Comparison of ENCODE assay signal across 14 cellular contexts in the genomic region with DNA sequence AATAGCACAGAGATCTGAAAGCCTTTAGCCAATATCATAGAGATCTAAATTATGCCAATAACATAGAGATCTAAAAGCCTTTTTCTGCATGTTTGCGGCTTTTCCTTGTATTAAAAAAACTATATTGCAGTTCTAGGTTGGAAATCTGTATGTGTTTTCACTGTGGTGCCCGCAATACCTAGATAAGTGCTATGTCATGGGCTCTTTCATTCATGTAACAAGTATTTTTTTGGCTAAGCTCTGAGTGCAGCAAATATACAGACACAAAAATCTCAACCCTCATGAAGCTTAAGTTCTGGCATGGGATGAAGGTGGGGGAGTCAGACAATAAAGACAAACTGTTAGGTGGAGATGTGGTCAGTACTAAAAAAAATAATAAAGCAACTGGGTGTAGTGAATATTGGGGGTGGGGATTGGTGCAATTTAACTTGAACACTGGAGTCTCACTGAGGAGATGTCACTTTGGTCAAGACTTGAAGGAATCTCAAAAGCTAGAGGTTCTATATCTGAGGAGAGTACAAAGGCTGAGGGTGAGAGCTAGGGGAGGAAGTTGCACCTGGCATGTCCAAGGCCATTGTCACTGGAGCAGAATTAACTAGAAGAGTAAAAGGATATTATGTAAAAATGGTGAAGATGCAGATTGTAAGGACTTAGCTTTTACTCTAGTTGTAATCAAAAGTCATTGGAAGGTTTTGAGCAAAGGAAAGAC. TPM values are rescaled to one million over a fixed set of nuclear protein-coding genes. Genes with fewer than 3 reads are reported as not detected.
DNase-seq lines count a peak whose midpoint lies in the region; ATAC-seq, FAIRE-seq and TF ChIP-seq lines count a peak whose summit lies in the region.
"Had no signal": no experiment of that assay in that cellular context is flagged by ENCODE, and none has a peak within 500 bp of the region (broad histone marks: within the 10 kb centered on the region; RNA-seq: fewer than 3 reads in every experiment).

No MANE protein-coding gene starts in this region.

- H3K27me3 ChIP-seq in right cardiac atrium (ENCODE audit: control insufficient read depth, insufficient read depth) (no peaks in the 10 kb centered on the region), SK-N-SH (ENCODE audit: insufficient read depth) (no peaks in the 10 kb centered on the region), iPS-15b (ENCODE audit: control insufficient read depth, insufficient read depth, low read length) (no peaks in the 10 kb centered on the region)
- H3K27me3 ChIP-seq: gastroesophageal sphincter had no signal

- POLR2A ChIA-PET in SK-N-SH (lab: Yijun Ruan, JAX): interaction anchor here (0.6 to 1.1 kb wide), 2 partner anchors 14 to 122 kb away, joined by 3 read pairs; no protein-coding TSS in a partner anchor

- no peaks in the 10 kb centered on the region for H3F3A ChIP-seq in SK-N-SH (replicated peaks; ENCODE audit: insufficient read depth)

- no peak overlapping the region for H3K27ac Mint-ChIP-seq in mesothelial cell of epicardium
- H3K27ac Mint-ChIP-seq in glutamatergic neuron (ENCODE audit: unreplicated experiment): no peak overlapping the region
- H3K27ac Mint-ChIP-seq: progenitor cell of endocrine pancreas; T-helper 2 cell treated with Interferon-gamma antibody and Interleukin-4, amounts not matched to agents 5 μg/mL and 100 μg/mL, for 36 hours had no signal

- H3K36me3 ChIP-seq in SK-N-SH (replicated peaks in 1 of 2; ENCODE audit: control insufficient read depth in 1 of 2, insufficient read depth in 2 of 2, low read length in 1 of 2): peaks cover 8% of the 10 kb centered on the region in 2 experiments
- no peaks in the 10 kb centered on the region for H3K36me3 ChIP-seq in iPS-15b (ENCODE audit: control insufficient read depth, insufficient read depth, low read length)
- H3K36me3 ChIP-seq: gastroesophageal sphincter had no signal

- H3K4me3 Mint-ChIP-seq in mesothelial cell of epicardium (no peak overlapping the region), glutamatergic neuron (ENCODE audit: unreplicated experiment) (no peak overlapping the region)
- H3K4me3 Mint-ChIP-seq: T-helper 2 cell treated with Interferon-gamma antibody and Interleukin-4, amounts not matched to agents 5 μg/mL and 100 μg/mL, for 36 hours had no signal

- TF ChIP-seq CTCF in SK-N-SH (IDR thresholded peaks at IDR 0.05) (no peak), mesothelial cell of epicardium (IDR thresholded peaks at IDR 0.05; ENCODE audit: unreplicated experiment) (no peak), glutamatergic neuron (IDR thresholded peaks at IDR 0.05; ENCODE audit: partially characterized antibody, unreplicated experiment) (no peak)

- no peaks in the 10 kb centered on the region for H3K9me3 ChIP-seq in right cardiac atrium (ENCODE audit: control insufficient read depth, low read length)
- H3K9me3 ChIP-seq in SK-N-SH: no peaks in the 10 kb centered on the region
- H3K9me3 ChIP-seq in iPS-15b (ENCODE audit: control insufficient read depth, insufficient read depth, low read length): no peaks in the 10 kb centered on the region
- H3K9me3 ChIP-seq: gastroesophageal sphincter had no signal

- peaks cover 59% of the 10 kb centered on the region for H3K79me2 ChIP-seq in SK-N-SH (ENCODE audit: insufficient read depth)

- 11% methylated on average over 2 of the region's 2 CpGs for WGBS in right cardiac atrium
- WGBS in SK-N-SH (ENCODE audit: low lambda C conversion rate): 10% methylated on average over 2 of the region's 2 CpGs

- no peaks in the 10 kb centered on the region for H3K9me2 ChIP-seq in SK-N-SH

- ATAC-seq in right cardiac atrium (no peak), Right ventricle myocardium superior (ENCODE audit: poor library complexity) (no peak)

- H3K4me1 Mint-ChIP-seq in mesothelial cell of epicardium (peaks cover 10% of the 10 kb centered on the region), glutamatergic neuron (ENCODE audit: low read depth, unreplicated experiment) (no peaks in the 10 kb centered on the region)

- H3K9ac ChIP-seq in SK-N-SH (peak overlapping the region; percentile 58; the same call in 1 of the 2 replicates), iPS-15b (ENCODE audit: low read depth, low read length) (peak overlapping the region; percentile 92)

- no peaks in the 10 kb centered on the region for H4K20me1 ChIP-seq in SK-N-SH (ENCODE audit: insufficient read depth)

- peak overlapping the region; percentile 93 for H2AFZ ChIP-seq in SK-N-SH (ENCODE audit: low read depth)

- no peak overlapping the region for H3K27ac ChIP-seq in right cardiac atrium (ENCODE audit: low read length)
- H3K27ac ChIP-seq in SK-N-SH (ENCODE audit: low read depth in 2 of 2, low read length in 1 of 2): peak overlapping the region in 1 of 2 experiments; percentile 21; a peak in 1 of 4 replicates
- H3K27ac ChIP-seq: gastroesophageal sphincter had no signal

- H3K4me3 ChIP-seq in right cardiac atrium (ENCODE audit: low read length) (peak overlapping the region; percentile 42), SK-N-SH (ENCODE audit: low read depth in 2 of 2, low read length in 1 of 2) (peak overlapping the region; percentile 86 to 91), iPS-15b (ENCODE audit: low read depth, low read length) (peak overlapping the region; percentile 95)

- H3K27me3 Mint-ChIP-seq in mesothelial cell of epicardium (ENCODE audit: low read depth) (no peaks in the 10 kb centered on the region), glutamatergic neuron (ENCODE audit: unreplicated experiment) (peaks cover 1% of the 10 kb centered on the region)
- H3K27me3 Mint-ChIP-seq: progenitor cell of endocrine pancreas had no signal

- TF ChIP-seq EP300 in SK-N-SH (IDR thresholded peaks at IDR 0.05; ENCODE audit: borderline replicate concordance in 1 of 2, low read depth in 1 of 2, low read length in 1 of 2): no peak

- peak overlapping the region; percentile 75 for H3K4me2 ChIP-seq in SK-N-SH

- TF ChIP-seq RAD21 in SK-N-SH (IDR thresholded peaks at IDR 0.05; ENCODE audit: low read length): no peak

- H3K36me3 Mint-ChIP-seq in mesothelial cell of epicardium (peaks cover 6% of the 10 kb centered on the region), glutamatergic neuron (ENCODE audit: unreplicated experiment) (no peaks in the 10 kb centered on the region)

- no peaks in the 10 kb centered on the region for H3K9me3 Mint-ChIP-seq in mesothelial cell of epicardium
- H3K9me3 Mint-ChIP-seq in glutamatergic neuron (ENCODE audit: unreplicated experiment): no peaks in the 10 kb centered on the region
- H3K9me3 Mint-ChIP-seq: T-helper 2 cell treated with Interferon-gamma antibody and Interleukin-4, amounts not matched to agents 5 μg/mL and 100 μg/mL, for 36 hours had no signal

- intact Hi-C loops in right cardiac atrium (cut with DNase I): loop anchor here in 1 of 4 donors (10.0 kb wide), 1 partner anchor 107 kb away; no protein-coding TSS in a partner anchor
- intact Hi-C loops in Right ventricle myocardium superior (cut with DNase I): loop anchor here (5.0 kb wide), 1 partner anchor 50 kb away; no protein-coding TSS in a partner anchor

- FAIRE-seq in urothelium cell line (lab: Jason Lieb, UNC): no peak

- CTCF ChIA-PET in SK-N-SH (lab: Yijun Ruan, JAX): interaction anchor here (0.8 to 5.7 kb wide), 9 partner anchors 17 to 177 kb away, joined by 3 to 21 read pairs (median 4); no protein-coding TSS in a partner anchor

- no peak for DNase-seq in right cardiac atrium
- no peak for DNase-seq in Right ventricle myocardium superior
- DNase-seq in SK-N-SH: no peak
- DNase-seq in SHP77 (lab: John Stamatoyannopoulos, UW): no peak
- DNase-seq in mesothelial cell of epicardium (ENCODE audit: low spot score in 2 of 2, unreplicated experiment in 2 of 2): no peak
- no peak for DNase-seq in urothelium cell line (ENCODE audit: low spot score)
- DNase-seq in glutamatergic neuron: no peak
- DNase-seq: activated gamma-delta T cell treated with Interleukin-2 at 50 U/mL for 16 hours; NCI-H187 treated with DMSO at 0.1 percent for 48 hours; stimulated activated naive CD8-positive, alpha-beta T cell treated with anti-CD3 and anti-CD28 coated beads, Interleukin-15, Interleukin-2, amounts not matched to agents 100 U/mL and 50 U/mL, for 24 hours had no signal

- H3K4me1 ChIP-seq in right cardiac atrium (ENCODE audit: control insufficient read depth, insufficient read depth, low read length): no peaks in the 10 kb centered on the region
- H3K4me1 ChIP-seq in SK-N-SH (ENCODE audit: control insufficient read depth in 1 of 2, insufficient read depth in 2 of 2, low read depth in 1 of 2, low read length in 1 of 2): peaks cover 0 to 14% of the 10 kb centered on the region in 2 experiments; a peak in 2 of 4 replicates
- peaks cover 5% of the 10 kb centered on the region for H3K4me1 ChIP-seq in iPS-15b (ENCODE audit: control insufficient read depth, insufficient read depth, low read length)

TF ChIP-seq in SK-N-SH, 30 proteins besides CTCF, POLR2A, EP300 and RAD21:
- no peak for TF ChIP-seq RCOR1 (IDR thresholded peaks at IDR 0.05; ENCODE audit: low read length)

RNA-seq across cellular contexts. Expression of a gene that starts 1.0 kb away (rescaled TPM):
- total RNA-seq in right cardiac atrium (1 to 10 TPM in 3 of 4 donors, not detected in 1; 1.4 to 1.8 (median 1.7) TPM), Right ventricle myocardium superior (1.3 TPM), mesothelial cell of epicardium (29.0 to 38.2 TPM (median 35.5 TPM) in 3 replicates), glutamatergic neuron (ENCODE audit: unreplicated experiment) (16.5 TPM)
- polyA plus RNA-seq in right cardiac atrium (0.18 TPM), SK-N-SH (2012; rRNA removed) (12.6 and 13.8 TPM in 2 replicates)
- 10.8 and 12.4 TPM in 2 replicates for polyA plus RNA-seq in SK-N-SH (2012; cell fraction: cytosol; rRNA removed)
- 17.3 and 38.5 TPM in 2 replicates for polyA plus RNA-seq in SK-N-SH (2012; cell fraction: nucleus; rRNA removed)

RNA-seq across cellular contexts. Expression of a gene that starts 53.2 kb away (rescaled TPM):
- total RNA-seq in right cardiac atrium: 1 to 10 TPM; 3.0 to 9.9 (median 8.5) TPM
- 2.9 TPM for polyA plus RNA-seq in right cardiac atrium
- 3.4 TPM for total RNA-seq in Right ventricle myocardium superior
- polyA plus RNA-seq in SK-N-SH (2012; rRNA removed): 0.72 and 1.0 TPM in 2 replicates
- 0.58 and 0.64 TPM in 2 replicates for polyA plus RNA-seq in SK-N-SH (2012; cell fraction: cytosol; rRNA removed)
- polyA plus RNA-seq in SK-N-SH (2012; cell fraction: nucleus; rRNA removed): 2.2 and 2.5 TPM in 2 replicates
- 90.3 to 98.9 TPM (median 97.0 TPM) in 3 replicates for total RNA-seq in mesothelial cell of epicardium
- total RNA-seq in glutamatergic neuron (ENCODE audit: unreplicated experiment): 11.3 TPM

Comparison
In these comparisons a context has a peak if more than half of its experiments do, and no peak if none do; other contexts are left out.
1. H3K4me3 ChIP-seq: peak in every context shown above with its lines; median percentile 95 in iPS-15b; 88 in SK-N-SH; 42 in right cardiac atrium.